19 cellular contexts compared by ENCODE assay signal in genomic region chr2:207594245-207594644, GRCh38. TPM values are rescaled to one million over a fixed set of nuclear protein-coding genes. Genes with fewer than 3 reads are reported as not detected.
DNase-seq lines count a peak whose midpoint lies in the region; ATAC-seq and TF ChIP-seq lines count a peak whose summit lies in the region.
"Had no signal": no experiment of that assay in that cellular context is flagged by ENCODE, and none has a peak within 500 bp of the region (broad histone marks: within the 10 kb centered on the region; RNA-seq: fewer than 3 reads in every experiment).

No MANE protein-coding gene starts in this region.

- ATAC-seq in activated naive CD8-positive, alpha-beta T cell treated with anti-CD3 and anti-CD28 coated beads, Interleukin-2, amount 50 U/mL, for 24 hours: no peak
- ATAC-seq in HG02642 (IDR thresholded peaks at IDR 0.05; ENCODE audit: poor library complexity, unreplicated experiment) (no peak), GM21423 (IDR thresholded peaks at IDR 0.05; ENCODE audit: unreplicated experiment) (no peak)
- ATAC-seq: PC-3 had no signal

- no peak for TF ChIP-seq CTCF in progenitor cell of endocrine pancreas (IDR thresholded peaks at IDR 0.05; ENCODE audit: unreplicated experiment)

- H3K4me3 Mint-ChIP-seq in activated naive CD8-positive, alpha-beta T cell treated with anti-CD3 and anti-CD28 coated beads, Interleukin-2, amount 50 U/mL, for 24 hours: no peak overlapping the region
- H3K4me3 Mint-ChIP-seq in activated naive CD8-positive, alpha-beta T cell treated with anti-CD3 and anti-CD28 coated beads for 36 hours: no peak overlapping the region
- H3K4me3 Mint-ChIP-seq in IgD-negative memory B cell (peak overlapping the region in 1 of 4 donors; percentile 3), progenitor cell of endocrine pancreas (ENCODE audit: low read depth) (no peak overlapping the region)
- no peak overlapping the region for H3K4me3 Mint-ChIP-seq in dendritic cell treated with granulocyte-macrophage colony-stimulating factor and Interleukin-4, amounts not matched to agents 40 ng/mL and 50 ng/mL, for 4 days
- H3K4me3 Mint-ChIP-seq: H9 had no signal

- H3K4me1 Mint-ChIP-seq in activated naive CD8-positive, alpha-beta T cell treated with anti-CD3 and anti-CD28 coated beads, Interleukin-2, amount 50 U/mL, for 24 hours: peaks cover 7% of the 10 kb centered on the region
- peaks cover 14% of the 10 kb centered on the region for H3K4me1 Mint-ChIP-seq in activated naive CD8-positive, alpha-beta T cell treated with anti-CD3 and anti-CD28 coated beads for 36 hours
- peaks cover 9 to 17% (median 11%) of the 10 kb centered on the region in 3 donors for H3K4me1 Mint-ChIP-seq in IgD-negative memory B cell
- H3K4me1 Mint-ChIP-seq in dendritic cell treated with granulocyte-macrophage colony-stimulating factor and Interleukin-4, amounts not matched to agents 40 ng/mL and 50 ng/mL, for 4 days (ENCODE audit: low read depth): peaks cover 11% of the 10 kb centered on the region
- H3K4me1 Mint-ChIP-seq in progenitor cell of endocrine pancreas (ENCODE audit: low read depth): no peaks in the 10 kb centered on the region
- H3K4me1 Mint-ChIP-seq: H9 had no signal

- H3K27me3 Mint-ChIP-seq in activated naive CD8-positive, alpha-beta T cell treated with anti-CD3 and anti-CD28 coated beads, Interleukin-2, amount 50 U/mL, for 24 hours: no peaks in the 10 kb centered on the region
- H3K27me3 Mint-ChIP-seq in activated naive CD8-positive, alpha-beta T cell treated with anti-CD3 and anti-CD28 coated beads for 36 hours: no peaks in the 10 kb centered on the region
- H3K27me3 Mint-ChIP-seq in IgD-negative memory B cell: no peaks in the 10 kb centered on the region
- H3K27me3 Mint-ChIP-seq in dendritic cell treated with granulocyte-macrophage colony-stimulating factor and Interleukin-4, amounts not matched to agents 40 ng/mL and 50 ng/mL, for 4 days: no peaks in the 10 kb centered on the region
- H3K27me3 Mint-ChIP-seq in progenitor cell of endocrine pancreas: no peaks in the 10 kb centered on the region

- intact Hi-C loops in dendritic cell treated with granulocyte-macrophage colony-stimulating factor and Interleukin-4, amounts not matched to agents 40 ng/mL and 50 ng/mL, for 4 days (cut with micrococcal nuclease): no loop called here

- H3K36me3 Mint-ChIP-seq in activated naive CD8-positive, alpha-beta T cell treated with anti-CD3 and anti-CD28 coated beads, Interleukin-2, amount 50 U/mL, for 24 hours (ENCODE audit: low read depth): peaks cover 62% of the 10 kb centered on the region
- H3K36me3 Mint-ChIP-seq in activated naive CD8-positive, alpha-beta T cell treated with anti-CD3 and anti-CD28 coated beads for 36 hours: peaks cover 53% of the 10 kb centered on the region
- H3K36me3 Mint-ChIP-seq in IgD-negative memory B cell (peaks cover 27% of the 10 kb centered on the region), progenitor cell of endocrine pancreas (ENCODE audit: insufficient read depth) (peaks cover 39% of the 10 kb centered on the region)
- H3K36me3 Mint-ChIP-seq in dendritic cell treated with granulocyte-macrophage colony-stimulating factor and Interleukin-4, amounts not matched to agents 40 ng/mL and 50 ng/mL, for 4 days (ENCODE audit: low read depth): peaks cover 85% of the 10 kb centered on the region

- in situ Hi-C loops in KBM-7 (cut with MboI; ENCODE audit: low pct_unique_long_range_greater_than_20kb, low sequenced_read_pairs): no loop called here

- peak overlapping the region; percentile 28 for H3K27ac Mint-ChIP-seq in activated naive CD8-positive, alpha-beta T cell treated with anti-CD3 and anti-CD28 coated beads, Interleukin-2, amount 50 U/mL, for 24 hours
- H3K27ac Mint-ChIP-seq in activated naive CD8-positive, alpha-beta T cell treated with anti-CD3 and anti-CD28 coated beads for 36 hours: no peak overlapping the region
- H3K27ac Mint-ChIP-seq in IgD-negative memory B cell: peak overlapping the region; percentile 65 to 78 (median 74)
- peak overlapping the region; percentile 61 for H3K27ac Mint-ChIP-seq in dendritic cell treated with granulocyte-macrophage colony-stimulating factor and Interleukin-4, amounts not matched to agents 40 ng/mL and 50 ng/mL, for 4 days
- H3K27ac Mint-ChIP-seq in progenitor cell of endocrine pancreas: peak overlapping the region; percentile 18
- H3K27ac Mint-ChIP-seq: H9 had no signal

- peaks cover 26% of the 10 kb centered on the region for H3K9me3 Mint-ChIP-seq in activated naive CD8-positive, alpha-beta T cell treated with anti-CD3 and anti-CD28 coated beads, Interleukin-2, amount 50 U/mL, for 24 hours
- peaks cover 13% of the 10 kb centered on the region for H3K9me3 Mint-ChIP-seq in activated naive CD8-positive, alpha-beta T cell treated with anti-CD3 and anti-CD28 coated beads for 36 hours
- H3K9me3 Mint-ChIP-seq in IgD-negative memory B cell: peaks cover 0 to 5% (median 3%) of the 10 kb centered on the region in 3 donors
- peaks cover 13% of the 10 kb centered on the region for H3K9me3 Mint-ChIP-seq in dendritic cell treated with granulocyte-macrophage colony-stimulating factor and Interleukin-4, amounts not matched to agents 40 ng/mL and 50 ng/mL, for 4 days
- peaks cover 7% of the 10 kb centered on the region for H3K9me3 Mint-ChIP-seq in progenitor cell of endocrine pancreas (ENCODE audit: low read depth)

- DNase-seq in activated naive CD8-positive, alpha-beta T cell treated with anti-CD3 and anti-CD28 coated beads, Interleukin-2, amount 50 U/mL, for 24 hours: no peak
- DNase-seq in activated naive CD8-positive, alpha-beta T cell treated with anti-CD3 and anti-CD28 coated beads for 36 hours: no peak
- DNase-seq in progenitor cell of endocrine pancreas (ENCODE audit: low spot score, unreplicated experiment) (no peak), KBM-7 (no peak)
- DNase-seq: ACHN, COR-L47, DMS153, EL, H9, NCI-H1105 treated with DMSO at 0.1 percent for 48 hours, NCI-H187 treated with DMSO at 0.1 percent for 48 hours, NCI-H446 treated with DMSO at 0.1 percent for 48 hours, NCI-H748 treated with DMSO at 0.1 percent for 48 hours, PC-3, SK-N-SH had no signal

RNA-seq across cellular contexts. Expression of gene METTL21A, which starts 30.9 kb away (rescaled TPM):
- 10 to 100 TPM; 33.7 to 39.2 TPM for total RNA-seq in activated naive CD8-positive, alpha-beta T cell treated with anti-CD3 and anti-CD28 coated beads for 36 hours
- 56.9 TPM for polyA plus RNA-seq in IgD-negative memory B cell
- 31.2 and 32.6 TPM in 2 replicates for total RNA-seq in progenitor cell of endocrine pancreas
